1 cellular context compared by ENCODE assay signal in genomic region chr19:7391218-7391670, GRCh38.
A peak's percentile ranks its signal among the peaks of the same experiment; 100 is the strongest.
TF ChIP-seq lines count a peak whose summit lies in the region.

No MANE protein-coding gene starts in this region.

TF ChIP-seq in HEK293, 187 proteins besides CTCF, POLR2A, EP300 and RAD21 (continued from another document and continues in another):
- TF ChIP-seq ZIC2 (tag by site-specific recombination; IDR thresholded peaks at IDR 0.05) (no peak), ZNF202 (tag by site-specific recombination; IDR thresholded peaks at IDR 0.05; ENCODE audit: borderline replicate concordance) (no peak), ZBTB20 (tag by site-specific recombination; IDR thresholded peaks at IDR 0.05) (no peak), ZNF335 (tag by site-specific recombination; conservative IDR thresholded peaks at IDR 0.05) (no peak), ZNF513 (tag by site-specific recombination; IDR thresholded peaks at IDR 0.05) (no peak), ZBTB49 (tag by site-specific recombination; IDR thresholded peaks at IDR 0.05; ENCODE audit: low read depth) (no peak), ZBTB21 (tag by site-specific recombination; IDR thresholded peaks at IDR 0.05) (peak; percentile 62), ZSCAN16 (tag by site-specific recombination; IDR thresholded peaks at IDR 0.05) (no peak), ZFP41 (tag by site-specific recombination; IDR thresholded peaks at IDR 0.05; ENCODE audit: borderline replicate concordance) (no peak), ZNF544 (tag by site-specific recombination; IDR thresholded peaks at IDR 0.05) (no peak), ZNF560 (tag by site-specific recombination; IDR thresholded peaks at IDR 0.05; ENCODE audit: borderline replicate concordance) (no peak), ZNF404 (tag by site-specific recombination; IDR thresholded peaks at IDR 0.05) (no peak), ZFP69B (tag by site-specific recombination; IDR thresholded peaks at IDR 0.05) (no peak), ZNF184 (tag by site-specific recombination; IDR thresholded peaks at IDR 0.05) (no peak), ZSCAN23 (tag by site-specific recombination; IDR thresholded peaks at IDR 0.05) (no peak), ZNF2 (tag by site-specific recombination; IDR thresholded peaks at IDR 0.05) (no peak), ZNF239 (tag by site-specific recombination; IDR thresholded peaks at IDR 0.05) (no peak), TCF7L2 (IDR thresholded peaks at IDR 0.05; ENCODE audit: borderline replicate concordance, low read depth, low read length) (no peak), ZNF366 (tag by site-specific recombination; conservative IDR thresholded peaks at IDR 0.05) (peak; percentile 71), ATF2 (tag by site-specific recombination; IDR thresholded peaks at IDR 0.05; ENCODE audit: low read depth) (no peak), ZNF529 (tag by site-specific recombination; IDR thresholded peaks at IDR 0.05; ENCODE audit: insufficient replicate concordance) (no peak), ZNF394 (tag by site-specific recombination; IDR thresholded peaks at IDR 0.05; ENCODE audit: borderline replicate concordance) (peak; percentile 85), FEZF1 (tag by site-specific recombination; IDR thresholded peaks at IDR 0.05) (no peak), ZNF133 (tag by site-specific recombination; IDR thresholded peaks at IDR 0.05) (no peak), KLF10 (tag by site-specific recombination; IDR thresholded peaks at IDR 0.05) (no peak), HIC1 (tag by site-specific recombination; IDR thresholded peaks at IDR 0.05) (0 out of 2 replicates have a peak, but pooled peaks have one; percentile 8), MZF1 (tag by site-specific recombination; IDR thresholded peaks at IDR 0.05; ENCODE audit: borderline replicate concordance) (no peak), ZSCAN18 (tag by site-specific recombination; IDR thresholded peaks at IDR 0.05) (no peak), ZNF561 (tag by site-specific recombination; IDR thresholded peaks at IDR 0.05; ENCODE audit: borderline replicate concordance) (no peak), ZNF530 (tag by site-specific recombination; IDR thresholded peaks at IDR 0.05; ENCODE audit: low read depth) (no peak), MEIS1 (CRISPR knock-in tag; IDR thresholded peaks at IDR 0.05; ENCODE audit: borderline replicate concordance) (no peak), ZNF501 (tag by site-specific recombination; IDR thresholded peaks at IDR 0.05) (no peak), ZNF175 (tag by site-specific recombination; IDR thresholded peaks at IDR 0.05) (no peak), ZNF146 (tag by site-specific recombination; IDR thresholded peaks at IDR 0.05) (no peak), MYNN (tag by site-specific recombination; IDR thresholded peaks at IDR 0.05; ENCODE audit: borderline replicate concordance) (no peak), BCL6B (tag by site-specific recombination; IDR thresholded peaks at IDR 0.05) (no peak), ZNF514 (tag by site-specific recombination; IDR thresholded peaks at IDR 0.05) (no peak)
- TF ChIP-seq, protein P1, sequence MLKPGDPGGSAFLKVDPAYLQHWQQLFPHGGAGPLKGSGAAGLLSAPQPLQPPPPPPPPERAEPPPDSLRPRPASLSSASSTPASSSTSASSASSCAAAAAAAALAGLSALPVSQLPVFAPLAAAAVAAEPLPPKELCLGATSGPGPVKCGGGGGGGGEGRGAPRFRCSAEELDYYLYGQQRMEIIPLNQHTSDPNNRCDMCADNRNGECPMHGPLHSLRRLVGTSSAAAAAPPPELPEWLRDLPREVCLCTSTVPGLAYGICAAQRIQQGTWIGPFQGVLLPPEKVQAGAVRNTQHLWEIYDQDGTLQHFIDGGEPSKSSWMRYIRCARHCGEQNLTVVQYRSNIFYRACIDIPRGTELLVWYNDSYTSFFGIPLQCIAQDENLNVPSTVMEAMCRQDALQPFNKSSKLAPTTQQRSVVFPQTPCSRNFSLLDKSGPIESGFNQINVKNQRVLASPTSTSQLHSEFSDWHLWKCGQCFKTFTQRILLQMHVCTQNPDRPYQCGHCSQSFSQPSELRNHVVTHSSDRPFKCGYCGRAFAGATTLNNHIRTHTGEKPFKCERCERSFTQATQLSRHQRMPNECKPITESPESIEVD (tag by site-specific recombination; IDR thresholded peaks at IDR 0.05), result no peak
- TF ChIP-seq, protein P2, sequence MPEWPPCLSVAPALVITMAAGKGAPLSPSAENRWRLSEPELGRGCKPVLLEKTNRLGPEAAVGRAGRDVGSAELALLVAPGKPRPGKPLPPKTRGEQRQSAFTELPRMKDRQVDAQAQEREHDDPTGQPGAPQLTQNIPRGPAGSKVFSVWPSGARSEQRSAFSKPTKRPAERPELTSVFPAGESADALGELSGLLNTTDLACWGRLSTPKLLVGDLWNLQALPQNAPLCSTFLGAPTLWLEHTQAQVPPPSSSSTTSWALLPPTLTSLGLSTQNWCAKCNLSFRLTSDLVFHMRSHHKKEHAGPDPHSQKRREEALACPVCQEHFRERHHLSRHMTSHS (tag by site-specific recombination; IDR thresholded peaks at IDR 0.05), result no peak
- TF ChIP-seq, protein P3, sequence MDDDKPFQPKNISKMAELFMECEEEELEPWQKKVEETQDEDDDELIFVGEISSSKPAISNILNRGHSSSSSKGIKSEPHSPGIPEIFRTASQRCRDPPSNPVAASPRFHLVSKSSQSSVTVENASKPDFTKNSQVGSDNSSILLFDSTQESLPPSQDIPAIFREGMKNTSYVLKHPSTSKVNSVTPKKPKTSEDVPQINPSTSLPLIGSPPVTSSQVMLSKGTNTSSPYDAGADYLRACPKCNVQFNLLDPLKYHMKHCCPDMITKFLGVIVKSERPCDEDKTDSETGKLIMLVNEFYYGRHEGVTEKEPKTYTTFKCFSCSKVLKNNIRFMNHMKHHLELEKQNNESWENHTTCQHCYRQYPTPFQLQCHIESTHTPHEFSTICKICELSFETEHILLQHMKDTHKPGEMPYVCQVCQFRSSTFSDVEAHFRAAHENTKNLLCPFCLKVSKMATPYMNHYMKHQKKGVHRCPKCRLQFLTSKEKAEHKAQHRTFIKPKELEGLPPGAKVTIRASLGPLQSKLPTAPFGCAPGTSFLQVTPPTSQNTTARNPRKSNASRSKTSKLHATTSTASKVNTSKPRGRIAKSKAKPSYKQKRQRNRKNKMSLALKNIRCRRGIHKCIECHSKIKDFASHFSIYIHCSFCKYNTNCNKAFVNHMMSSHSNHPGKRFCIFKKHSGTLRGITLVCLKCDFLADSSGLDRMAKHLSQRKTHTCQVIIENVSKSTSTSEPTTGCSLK (tag by site-specific recombination; IDR thresholded peaks at IDR 0.05), result no peak
- TF ChIP-seq, protein P4, sequence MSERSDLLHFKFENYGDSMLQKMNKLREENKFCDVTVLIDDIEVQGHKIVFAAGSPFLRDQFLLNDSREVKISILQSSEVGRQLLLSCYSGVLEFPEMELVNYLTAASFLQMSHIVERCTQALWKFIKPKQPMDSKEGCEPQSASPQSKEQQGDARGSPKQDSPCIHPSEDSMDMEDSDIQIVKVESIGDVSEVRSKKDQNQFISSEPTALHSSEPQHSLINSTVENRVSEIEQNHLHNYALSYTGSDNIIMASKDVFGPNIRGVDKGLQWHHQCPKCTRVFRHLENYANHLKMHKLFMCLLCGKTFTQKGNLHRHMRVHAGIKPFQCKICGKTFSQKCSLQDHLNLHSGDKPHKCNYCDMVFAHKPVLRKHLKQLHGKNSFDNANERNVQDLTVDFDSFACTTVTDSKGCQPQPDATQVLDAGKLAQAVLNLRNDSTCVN (tag by site-specific recombination; optimal IDR thresholded peaks at IDR 0.05), result no peak
